1 cellular context compared by ENCODE assay signal in genomic region chr17:46868689-46869187, GRCh38.
TF ChIP-seq lines count a peak whose summit lies in the region.

No MANE protein-coding gene starts in this region.

TF ChIP-seq in HepG2, 621 proteins besides CTCF, POLR2A, EP300 and RAD21:
- no peak for TF ChIP-seq ZNF253 (CRISPR knock-in tag; IDR thresholded peaks at IDR 0.05; ENCODE audit: borderline replicate concordance)
- no peak for TF ChIP-seq HMGXB3 (CRISPR knock-in tag; IDR thresholded peaks at IDR 0.05; ENCODE audit: borderline replicate concordance)
- TF ChIP-seq REPIN1 (CRISPR knock-in tag; IDR thresholded peaks at IDR 0.05; ENCODE audit: borderline replicate concordance, low read depth), result no peak
- TF ChIP-seq SMARCE1 (IDR thresholded peaks at IDR 0.05; ENCODE audit: borderline replicate concordance), result no peak
- peak; percentile 77 for TF ChIP-seq ATF7 (IDR thresholded peaks at IDR 0.05)
- no peak for TF ChIP-seq ATF7 (CRISPR knock-in tag; IDR thresholded peaks at IDR 0.05)
- 0 out of 2 replicates have a peak, but pooled peaks have one; percentile 15 for TF ChIP-seq ELF4 (CRISPR knock-in tag; IDR thresholded peaks at IDR 0.05; ENCODE audit: borderline replicate concordance)
- TF ChIP-seq MYC (CRISPR knock-in tag; IDR thresholded peaks at IDR 0.05; ENCODE audit: borderline replicate concordance), result no peak
- 0 out of 2 replicates have a peak, but pooled peaks have one; percentile 37 for TF ChIP-seq CREB1 (IDR thresholded peaks at IDR 0.05)
- no peak for TF ChIP-seq CREB1 (CRISPR knock-in tag; IDR thresholded peaks at IDR 0.05)
- TF ChIP-seq ZNF703 (CRISPR knock-in tag; IDR thresholded peaks at IDR 0.05; ENCODE audit: borderline replicate concordance), result no peak
